In the genomic region with DNA sequence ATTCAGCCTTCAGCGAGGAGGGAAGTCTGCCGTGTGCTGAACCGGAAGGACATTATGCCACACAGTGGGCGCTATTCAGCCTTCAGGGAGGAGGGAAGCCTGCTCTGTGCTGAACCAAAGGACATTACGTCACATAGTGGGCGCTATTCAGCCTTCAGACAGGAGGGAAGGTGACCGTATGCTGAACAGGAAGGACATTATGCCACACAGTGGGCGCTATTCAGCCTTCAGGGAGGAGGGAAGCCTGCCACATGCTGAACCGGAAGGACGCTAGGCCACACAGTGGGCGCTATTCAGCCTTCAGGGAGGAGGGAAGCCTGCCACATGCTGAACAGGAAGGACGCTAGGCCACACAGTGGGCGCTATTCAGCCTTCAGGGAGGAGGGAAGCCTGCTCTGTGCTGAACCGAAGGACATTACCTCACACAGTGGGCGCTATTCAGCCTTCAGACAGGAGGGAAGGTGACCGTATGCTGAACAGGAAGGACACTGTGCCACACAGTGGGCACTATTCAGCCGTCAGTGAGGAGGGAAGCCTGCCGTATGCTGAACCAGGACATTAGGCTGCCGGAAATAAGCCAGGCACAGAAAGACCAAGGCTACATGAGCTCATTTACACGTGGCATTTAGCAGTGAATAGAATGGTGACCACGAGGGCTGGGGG, we compare ENCODE assay signal across 7 cellular contexts.
DNase-seq lines count a peak whose midpoint lies in the region; ATAC-seq and TF ChIP-seq lines count a peak whose summit lies in the region.
"Not testable (repeated sequence)": the region's sequence is repeated elsewhere in the genome, so short reads cannot be mapped to it uniquely, and the experiment has no call there.

No MANE protein-coding gene starts in this region.

- peak; percentile 58 for ATAC-seq in activated CD8-positive, alpha-beta T cell treated with anti-CD3 and anti-CD28 coated beads for 36 hours

- DNase-seq in H9 (peak; percentile 61), glomerular visceral epithelial cell (ENCODE audit: extremely low spot score) (peak; percentile 9), occipital lobe (lab: John Stamatoyannopoulos, UW) (peak; percentile 77)
- DNase-seq in activated CD8-positive, alpha-beta T cell treated with anti-CD3 and anti-CD28 coated beads for 36 hours = peak; percentile 17
- not testable (repeated sequence) for DNase-seq in chondrocyte (ENCODE audit: low spot score); stomach

- H2BK120ac ChIP-seq in H9 (ENCODE audit: low read depth, low read length, poor library complexity, severe bottlenecking) = not testable (repeated sequence)

- peak overlapping the region; percentile 52 to 83 (median 67); a peak in 2 of 7 replicates for H3K27ac Mint-ChIP-seq in H9
- not testable (repeated sequence) for H3K27ac Mint-ChIP-seq in activated CD8-positive, alpha-beta T cell treated with anti-CD3 and anti-CD28 coated beads for 36 hours
- H3K27ac Mint-ChIP-seq in chondrocyte (ENCODE audit: unreplicated experiment) = peak overlapping the region; percentile 41

- CTCF ChIA-PET in activated CD8-positive, alpha-beta T cell treated with anti-CD3 and anti-CD28 coated beads for 36 hours (lab: Charles Lee) = not testable (repeated sequence)

- not testable (repeated sequence) for TF ChIP-seq POLR2A in stomach (IDR thresholded peaks at IDR 0.05)

- H4K91ac ChIP-seq in H9 (ENCODE audit: insufficient read length, low read depth, low read length) = not testable (repeated sequence)

- not testable (repeated sequence) for H3K23ac ChIP-seq in H9 (ENCODE audit: insufficient read length, low read depth, low read length)

- not testable (repeated sequence) for H2BK12ac ChIP-seq in H9 (ENCODE audit: insufficient read length, low read depth, low read length)

- H3K4me1 Mint-ChIP-seq in H9 = peaks cover 13 to 22% of the 10 kb centered on the region in 2 experiments
- not testable (repeated sequence) for H3K4me1 Mint-ChIP-seq in activated CD8-positive, alpha-beta T cell treated with anti-CD3 and anti-CD28 coated beads for 36 hours (ENCODE audit: low read depth); chondrocyte (ENCODE audit: low read depth)

- not testable (repeated sequence) for H3K9me3 Mint-ChIP-seq in H9; activated CD8-positive, alpha-beta T cell treated with anti-CD3 and anti-CD28 coated beads for 36 hours; chondrocyte (ENCODE audit: low read depth)

- H3K4ac ChIP-seq in H9 (ENCODE audit: low read depth, low read length) = not testable (repeated sequence)

- H3K4me3 ChIP-seq in stomach = not testable (repeated sequence)

- not testable (repeated sequence) for TF ChIP-seq EP300 in stomach (IDR thresholded peaks at IDR 0.05)

- H3K27ac ChIP-seq in H9 (ENCODE audit: insufficient read length, low read depth, low read length) = not testable (repeated sequence)
- H3K27ac ChIP-seq in layer of hippocampus (ENCODE audit: low read depth, low read length) (peak overlapping the region; percentile 72), stomach (peak overlapping the region in 4 of 5 donors; percentile 14 to 75 (median 54))

- peaks cover 12 to 23% (median 18%) of the 10 kb centered on the region in 4 donors for H3K36me3 ChIP-seq in stomach

- not testable (repeated sequence) for H3K36me3 Mint-ChIP-seq in H9 (ENCODE audit: insufficient read depth in 1 of 3, low read depth in 3 of 3); activated CD8-positive, alpha-beta T cell treated with anti-CD3 and anti-CD28 coated beads for 36 hours (ENCODE audit: low read depth); chondrocyte (ENCODE audit: low read depth)

- not testable (repeated sequence) for H2BK20ac ChIP-seq in H9 (ENCODE audit: low read depth, low read length, poor library complexity, severe bottlenecking)

- POLR2A ChIA-PET in activated CD8-positive, alpha-beta T cell treated with anti-CD3 and anti-CD28 coated beads for 36 hours (lab: Charles Lee) = not testable (repeated sequence)

- not testable (repeated sequence) for H4K8ac ChIP-seq in H9 (replicated peaks; ENCODE audit: insufficient read length, low read depth, low read length)

- not testable (repeated sequence) for H3K4me2 ChIP-seq in H9 (ENCODE audit: insufficient read depth, insufficient read length, low read length)

- H4K5ac ChIP-seq in H9 (ENCODE audit: insufficient read length, low read depth, low read length) = not testable (repeated sequence)

- H3K23me2 ChIP-seq in H9 (ENCODE audit: insufficient read length, low read depth, low read length, poor library complexity, severe bottlenecking) = not testable (repeated sequence)

- not testable (repeated sequence) for H3K9ac ChIP-seq in H9 (ENCODE audit: extremely low read depth, insufficient read length, low read length)

- not testable (repeated sequence) for TF ChIP-seq CTCF in H9 (conservative IDR thresholded peaks at IDR 0.05); activated CD8-positive, alpha-beta T cell treated with anti-CD3 and anti-CD28 coated beads for 36 hours (IDR thresholded peaks at IDR 0.05); chondrocyte (IDR thresholded peaks at IDR 0.05); stomach (IDR thresholded peaks at IDR 0.05)

- not testable (repeated sequence) for H4K20me1 ChIP-seq in H9 (ENCODE audit: control insufficient read depth, insufficient read depth, insufficient read length)

- H3K79me2 ChIP-seq in H9 (ENCODE audit: insufficient read depth, low read length) = not testable (repeated sequence)

- H3K79me1 ChIP-seq in H9 (ENCODE audit: insufficient read depth, low read depth, low read length, poor library complexity, severe bottlenecking) = not testable (repeated sequence)

- intact Hi-C loops in activated CD8-positive, alpha-beta T cell treated with anti-CD3 and anti-CD28 coated beads for 36 hours (cut with micrococcal nuclease); stomach (cut with DNase I; ENCODE audit: low total_unique reads): not testable (repeated sequence)

- not testable (repeated sequence) for H3K14ac ChIP-seq in H9 (ENCODE audit: insufficient read depth, low read length)

- WGBS in H9 (ENCODE audit: extremely low coverage, insufficient read length, low lambda C conversion rate) = no CpG with 5 or more reads among the region's 21 CpGs
- 75 to 85% (median 81%) methylated on average over 20 to 21 of the region's 21 CpGs for WGBS in stomach, 5 donors

- H3T11ph ChIP-seq in H9 (ENCODE audit: low read length) = not testable (repeated sequence)

- H2BK5ac ChIP-seq in H9 (ENCODE audit: insufficient read length, low read length) = not testable (repeated sequence)

- H2AFZ ChIP-seq in H9 (ENCODE audit: low read length) = not testable (repeated sequence)

- H3K27me3 ChIP-seq in H9 (ENCODE audit: insufficient read depth, low read length); layer of hippocampus (ENCODE audit: control insufficient read depth, insufficient read depth, low read length); stomach: not testable (repeated sequence)

- not testable (repeated sequence) for H2AK5ac ChIP-seq in H9 (ENCODE audit: insufficient read length, low read length)

- not testable (repeated sequence) for H3K27me3 Mint-ChIP-seq in H9 (ENCODE audit: low read depth); activated CD8-positive, alpha-beta T cell treated with anti-CD3 and anti-CD28 coated beads for 36 hours; chondrocyte (ENCODE audit: low read depth)

- not testable (repeated sequence) for H3K4me1 ChIP-seq in H9 (ENCODE audit: insufficient read depth, low read length)
- H3K4me1 ChIP-seq in stomach = peaks cover 0 to 19% (median 7%) of the 10 kb centered on the region in 4 donors

- not testable (repeated sequence) for H3K56ac ChIP-seq in H9 (ENCODE audit: insufficient read length, low read depth, low read length)

- H3K18ac ChIP-seq in H9 (ENCODE audit: insufficient read length, low read depth, low read length) = not testable (repeated sequence)

- not testable (repeated sequence) for H2BK15ac ChIP-seq in H9 (ENCODE audit: low read depth, low read length)

- not testable (repeated sequence) for H3K4me3 Mint-ChIP-seq in H9; activated CD8-positive, alpha-beta T cell treated with anti-CD3 and anti-CD28 coated beads for 36 hours; chondrocyte (ENCODE audit: unreplicated experiment)

- H3K9me3 ChIP-seq in H9 (ENCODE audit: control insufficient read depth, low read depth, low read length); stomach: not testable (repeated sequence)
